ENCODE assay signal across 2 cellular contexts in genomic region chr17:39486242-39486641, GRCh38.
TF ChIP-seq lines count a peak whose summit lies in the region.

No MANE protein-coding gene starts in this region.

TF ChIP-seq in HCT116, 20 proteins besides CTCF, POLR2A, EP300 and RAD21:
- no peak for TF ChIP-seq MAX (IDR thresholded peaks at IDR 0.05)
- TF ChIP-seq EZH2phosphoT487 (IDR thresholded peaks at IDR 0.05; ENCODE audit: borderline replicate concordance): no peak
- no peak for TF ChIP-seq FOSL1 (IDR thresholded peaks at IDR 0.05; ENCODE audit: low read depth)
- TF ChIP-seq CEBPB (IDR thresholded peaks at IDR 0.05; ENCODE audit: low read depth): no peak
- TF ChIP-seq REST (IDR thresholded peaks at IDR 0.05; ENCODE audit: low read depth): no peak
- no peak for TF ChIP-seq ZNF274 (IDR thresholded peaks at IDR 0.05; ENCODE audit: low read depth, low read length)
- no peak for TF ChIP-seq SIN3A (IDR thresholded peaks at IDR 0.05; ENCODE audit: low read depth)
- no peak for TF ChIP-seq SRF (IDR thresholded peaks at IDR 0.05; ENCODE audit: low read depth)
- no peak for TF ChIP-seq ELF1 (IDR thresholded peaks at IDR 0.05; ENCODE audit: borderline replicate concordance, low read depth)
- no peak for TF ChIP-seq ZFX (IDR thresholded peaks at IDR 0.05)
- no peak for TF ChIP-seq CBX3 (IDR thresholded peaks at IDR 0.05; ENCODE audit: low read depth)
- TF ChIP-seq ATF3 (IDR thresholded peaks at IDR 0.05): no peak
- no peak for TF ChIP-seq POLR2AphosphoS5 (IDR thresholded peaks at IDR 0.05; ENCODE audit: low read depth, low read length)
- TF ChIP-seq EZH2 (IDR thresholded peaks at IDR 0.05): no peak

TF ChIP-seq in K562, 482 proteins besides CTCF, POLR2A, EP300 and RAD21:
- TF ChIP-seq FOSL1 (tag; conservative IDR thresholded peaks at IDR 0.05) (0 out of 2 replicates have a peak, but pooled peaks have one; percentile 23), SMARCA5 (IDR thresholded peaks at IDR 0.05) (0 out of 2 replicates have a peak, but pooled peaks have one; percentile 25), ATF3 (IDR thresholded peaks at IDR 0.05) (peak; percentile 50; the same call in 1 of the 2 replicates), ATF3 (CRISPR knock-in tag; conservative IDR thresholded peaks at IDR 0.05) (no peak), KDM1A (IDR thresholded peaks at IDR 0.05) (peak; percentile 47; a peak in 2 of 4 replicates), HLTF (IDR thresholded peaks at IDR 0.05) (no peak), JUND (IDR thresholded peaks at IDR 0.05; ENCODE audit: borderline replicate concordance, low read depth, low read length) (peak; percentile 46; the same call in 1 of the 2 replicates), JUND (tag; IDR thresholded peaks at IDR 0.05; ENCODE audit: borderline replicate concordance, low read depth, low read length) (peak; percentile 25; the same call in 1 of the 3 replicates), ZNF436 (CRISPR knock-in tag; IDR thresholded peaks at IDR 0.05) (no peak)
